In genomic region chr6:44178424-44179071, GRCh38 we compare ENCODE assay signal across 21 cellular contexts. TPM values are rescaled to one million over a fixed set of nuclear protein-coding genes. Genes with fewer than 3 reads are reported as not detected.
A peak's percentile ranks its signal among the peaks of the same experiment; 100 is the strongest.
DNase-seq lines count a peak whose midpoint lies in the region; ATAC-seq, FAIRE-seq and TF ChIP-seq lines count a peak whose summit lies in the region.
"Had no signal": no experiment of that assay in that cellular context is flagged by ENCODE, and none has a peak within 500 bp of the region (broad histone marks: within the 10 kb centered on the region; RNA-seq: fewer than 3 reads in every experiment).

No MANE protein-coding gene starts in this region.

- TF ChIP-seq POLR2A in endothelial cell of umbilical vein (IDR thresholded peaks at IDR 0.05; ENCODE audit: low read depth, low read length) (no peak), stomach (IDR thresholded peaks at IDR 0.05) (no peak)

- no peaks in the 10 kb centered on the region for H3K27me3 Mint-ChIP-seq in WTC11 (ENCODE audit: low read depth)
- H3K27me3 Mint-ChIP-seq: activated naive CD8-positive, alpha-beta T cell had no signal

- H3K4me3 ChIP-seq in endothelial cell of umbilical vein (replicated peaks in 1 of 3; ENCODE audit: insufficient read depth in 1 of 3, low read depth in 1 of 3, low read length in 3 of 3) (no peak overlapping the region), stomach (no peak overlapping the region)
- H3K4me3 ChIP-seq: hepatocyte, skin epidermis had no signal

- TF ChIP-seq EP300 in stomach (IDR thresholded peaks at IDR 0.05), result no peak

- dilution Hi-C loops in endothelial cell of umbilical vein (cut with MboI; ENCODE audit: extremely low pct_ligation_motif_present, low sequenced_read_pairs), result no loop called here

- BruUV-seq in endothelial cell of umbilical vein (replicated peaks; lab: Mats Ljungman, UMichigan), result no TSS peak

- DNase-seq in WTC11 (ENCODE audit: low spot score) (no peak), endothelial cell of umbilical vein (ENCODE audit: low read depth, low spot score) (no peak), stomach (no peak), NCI-H1417 treated with DMSO at 0.1 percent for 48 hours (lab: John Stamatoyannopoulos, UW) (no peak), SKM-1 treated with dmso at 0.1 percent for 144 hours (lab: John Stamatoyannopoulos, UW; ENCODE audit: unreplicated experiment) (no peak)
- DNase-seq: activated CD4-positive, alpha-beta T cell treated with anti-CD3 and anti-CD28 coated beads, Interleukin-2, amount 10 ng/mL, durations not matched to agents 24 days and 14 days; activated T-cell treated with anti-CD3 and anti-CD28 coated beads, Interleukin-2, amount 50 U/mL, for 1 hour; NCI-H2081; NCI-H524 treated with DMSO at 0.1 percent for 48 hours; occipital lobe; stimulated activated CD4-positive, alpha-beta T cell treated with anti-CD3 and anti-CD28 coated beads, Interleukin-4, amount 100 ng/mL, for 24 hours; stimulated activated CD8-positive, alpha-beta memory T cell treated with anti-CD3 and anti-CD28 coated beads, Interleukin-4, amount 100 ng/mL, for 48 hours had no signal

- no peaks in the 10 kb centered on the region for H3K9me3 Mint-ChIP-seq in WTC11
- H3K9me3 Mint-ChIP-seq: activated CD4-positive, alpha-beta T cell treated with anti-CD3 and anti-CD28 coated beads, Interleukin-2, amount 10 ng/mL, durations not matched to agents 24 days and 14 days had no signal

- no peaks in the 10 kb centered on the region for H3K79me2 ChIP-seq in endothelial cell of umbilical vein (ENCODE audit: control insufficient read depth, insufficient read depth, low read length)
- H3K79me2 ChIP-seq: hepatocyte had no signal

- ATAC-seq in WTC11, result no peak

- peak overlapping the region; percentile 47 for H3K4me2 ChIP-seq in endothelial cell of umbilical vein (ENCODE audit: insufficient read depth, low read length)
- H3K4me2 ChIP-seq: hepatocyte had no signal

- H3K36me3 ChIP-seq in endothelial cell of umbilical vein (ENCODE audit: control insufficient read depth in 2 of 2, extremely low read depth in 1 of 2, insufficient read depth in 2 of 2, low read length in 2 of 2) (no peaks in the 10 kb centered on the region), stomach (no peaks in the 10 kb centered on the region)

- CTCF ChIA-PET in WTC11 (lab: Charles Lee), result interaction anchor here (1.1 kb wide), 1 partner anchor 46 kb away, joined by 3 read pairs; no protein-coding TSS in a partner anchor
- CTCF ChIA-PET in endothelial cell of umbilical vein (lab: Charles Lee), result interaction anchor here (0.7 to 5.8 kb wide), 7 partner anchors 9 to 82 kb away, joined by 3 to 84 read pairs (median 4); partner anchors contain the start of genes SLC29A1 and SLC35B2

- H3K4me1 Mint-ChIP-seq in WTC11, result peaks cover 13% of the 10 kb centered on the region

- H4K20me1 ChIP-seq in endothelial cell of umbilical vein (replicated peaks; ENCODE audit: control insufficient read depth, extremely low read depth, insufficient read depth, low read length), result no peaks in the 10 kb centered on the region

- H3K27ac ChIP-seq in endothelial cell of umbilical vein (ENCODE audit: insufficient read depth, low read depth, low read length), result peak overlapping the region; percentile 91
- peak overlapping the region in 3 of 5 donors; percentile 3 to 39 (median 35) for H3K27ac ChIP-seq in stomach
- H3K27ac ChIP-seq: hepatocyte had no signal

- no peaks in the 10 kb centered on the region for H3K9me3 ChIP-seq in endothelial cell of umbilical vein (replicated peaks; ENCODE audit: control insufficient read depth, insufficient read depth, low read length)
- no peaks in the 10 kb centered on the region for H3K9me3 ChIP-seq in stomach

- no peak for TF ChIP-seq CTCF in WTC11 (IDR thresholded peaks at IDR 0.05)
- TF ChIP-seq CTCF in endothelial cell of umbilical vein (IDR thresholded peaks at IDR 0.05; ENCODE audit: extremely low read depth in 1 of 2, insufficient read depth in 1 of 2, low read depth in 1 of 2, low read length in 2 of 2), result no peak
- no peak for TF ChIP-seq CTCF in stomach (IDR thresholded peaks at IDR 0.05)

- H3K9me1 ChIP-seq in endothelial cell of umbilical vein (replicated peaks; ENCODE audit: control insufficient read depth, extremely low read depth, insufficient read depth, low read length), result no peaks in the 10 kb centered on the region

- intact Hi-C loops in endothelial cell of umbilical vein (cut with micrococcal nuclease) (loop anchor here (1.0 to 2.0 kb wide), 5 partner anchors 14 to 68 kb away; partner anchors contain the start of gene HSP90AB1), stomach (cut with DNase I; ENCODE audit: low total_unique reads) (loop anchor here (10.0 kb wide), 1 partner anchor 56 kb away; no protein-coding TSS in a partner anchor)

- H3K36me3 Mint-ChIP-seq in WTC11, result no peaks in the 10 kb centered on the region
- H3K36me3 Mint-ChIP-seq: activated naive CD8-positive, alpha-beta T cell had no signal

- no peak overlapping the region for H3K27ac Mint-ChIP-seq in WTC11
- H3K27ac Mint-ChIP-seq: activated CD4-positive, alpha-beta T cell treated with anti-CD3 and anti-CD28 coated beads, Interleukin-2, amount 10 ng/mL, durations not matched to agents 24 days and 14 days; activated naive CD8-positive, alpha-beta T cell had no signal

- POLR2A ChIA-PET in WTC11 (lab: Charles Lee) (no interaction called here), endothelial cell of umbilical vein (lab: Charles Lee) (interaction anchor here (0.6 to 1.2 kb wide), 3 partner anchors 68 to 85 kb away, joined by 3 read pairs; partner anchors contain the start of gene HSP90AB1)

- no peak overlapping the region for H2AFZ ChIP-seq in endothelial cell of umbilical vein (ENCODE audit: low read depth, low read length)
- H2AFZ ChIP-seq: hepatocyte had no signal

- H3K4me1 ChIP-seq in endothelial cell of umbilical vein (ENCODE audit: control insufficient read depth, extremely low read depth, insufficient read depth, low read length), result peaks cover 42% of the 10 kb centered on the region
- H3K4me1 ChIP-seq in stomach, result peaks cover 0 to 10% (median 0%) of the 10 kb centered on the region in 4 donors

- H3K9ac ChIP-seq in endothelial cell of umbilical vein (replicated peaks; ENCODE audit: extremely low read depth, insufficient read depth, low read length), result peak overlapping the region; percentile 36

- H3K4me3 Mint-ChIP-seq in WTC11, result no peak overlapping the region
- H3K4me3 Mint-ChIP-seq: activated CD4-positive, alpha-beta T cell treated with anti-CD3 and anti-CD28 coated beads, Interleukin-2, amount 10 ng/mL, durations not matched to agents 24 days and 14 days had no signal

- WGBS in stomach, 5 donors, result 72 to 86% (median 77%) methylated on average over 9 of the region's 9 CpGs

- H3K27me3 ChIP-seq in endothelial cell of umbilical vein (ENCODE audit: control insufficient read depth in 2 of 2, insufficient read depth in 2 of 2, low read length in 2 of 2), result no peaks in the 10 kb centered on the region
- H3K27me3 ChIP-seq in stomach, result no peaks in the 10 kb centered on the region
- H3K27me3 ChIP-seq: hepatocyte had no signal

- no peak for FAIRE-seq in endothelial cell of umbilical vein (lab: Jason Lieb, UNC)
- FAIRE-seq: bronchial epithelial cell, G401.6, GM12891 had no signal

RNA-seq across cellular contexts. Expression of gene CAPN11, which starts 19.9 kb away (rescaled TPM):
- total RNA-seq in WTC11 (2021) (2.3 to 3.3 TPM (median 3.2 TPM) in 3 replicates), endothelial cell of umbilical vein (1.4 and 1.8 TPM in 2 replicates), stomach (under 1 TPM in 1 of 5 donors, not detected in 4; 0.18 TPM)
- polyA plus RNA-seq in endothelial cell of umbilical vein (1.0 and 1.7 TPM in 2 replicates), stomach (under 1 TPM in 2 of 3 donors, not detected in 1; 0.15 to 0.19 TPM)
- 0.88 and 1.3 TPM in 2 replicates for polyA plus RNA-seq in endothelial cell of umbilical vein (2011; cell fraction: cytosol; rRNA removed)
- polyA plus RNA-seq in endothelial cell of umbilical vein (2011; cell fraction: nucleus; rRNA removed), result 8.3 and 10.3 TPM in 2 replicates
- polyA plus RNA-seq in endothelial cell of umbilical vein (2012), result 0.46 and 0.63 TPM in 2 replicates
- polyA minus RNA-seq in endothelial cell of umbilical vein, result 0.51 and 1.6 TPM in 2 replicates
- not detected for polyA minus RNA-seq in endothelial cell of umbilical vein (2011; cell fraction: cytosol; rRNA and poly(A)+ RNA removed)
- 2.1 and 2.3 TPM in 2 replicates for polyA minus RNA-seq in endothelial cell of umbilical vein (2011; cell fraction: nucleus; rRNA and poly(A)+ RNA removed)
- total RNA-seq: bronchial epithelial cell, occipital lobe, SK-MEL-5 had no signal

RNA-seq across cellular contexts. Expression of gene MYMX, which starts 38.2 kb away (rescaled TPM):
- total RNA-seq in WTC11 (2021), result 3.9 to 7.5 TPM (median 6.4 TPM) in 3 replicates
- total RNA-seq in endothelial cell of umbilical vein, result not detected in 2 replicates
- polyA plus RNA-seq in endothelial cell of umbilical vein, result 0.18 and 0.24 TPM in 2 replicates
- 0.14 and 0.21 TPM in 2 replicates for polyA plus RNA-seq in endothelial cell of umbilical vein (2011; cell fraction: cytosol; rRNA removed)
- polyA plus RNA-seq in endothelial cell of umbilical vein (2011; cell fraction: nucleus; rRNA removed), result 0.22 TPM in 1 of 2 replicates, not detected in the other
- not detected in 2 replicates for polyA plus RNA-seq in endothelial cell of umbilical vein (2012)
- polyA minus RNA-seq in endothelial cell of umbilical vein, result not detected in 2 replicates
- polyA minus RNA-seq in endothelial cell of umbilical vein (2011; cell fraction: cytosol; rRNA and poly(A)+ RNA removed), result not detected
- polyA minus RNA-seq in endothelial cell of umbilical vein (2011; cell fraction: nucleus; rRNA and poly(A)+ RNA removed), result not detected in 2 replicates
- not detected for total RNA-seq in stomach
- 1 to 10 TPM in 1 of 3 donors, under 1 TPM in 1, not detected in 1; 0.95 to 3.4 TPM for polyA plus RNA-seq in stomach
- total RNA-seq: activated CD4-positive, alpha-beta T cell treated with anti-CD3 and anti-CD28 coated beads, Interleukin-2, amount 10 ng/mL, durations not matched to agents 24 days and 14 days; bronchial epithelial cell; hepatocyte; mononuclear cell; occipital lobe; SK-MEL-5 had no signal
- polyA plus RNA-seq: BJ, hepatocyte had no signal

RNA-seq across cellular contexts. Expression of gene SLC29A1, which starts 44.8 kb away (rescaled TPM):
- total RNA-seq in WTC11 (2021) (131 to 139 TPM (median 132 TPM) in 3 replicates), endothelial cell of umbilical vein (202 and 219 TPM in 2 replicates), stomach (100 to 1,000 TPM in 2 of 5 donors, 10 to 100 TPM in 3; 26.4 to 217 (median 77.4) TPM)
- polyA plus RNA-seq in endothelial cell of umbilical vein (539 and 592 TPM in 2 replicates), stomach (10 to 100 TPM; 22.6 to 33.5 (median 29.0) TPM)
- polyA plus RNA-seq in endothelial cell of umbilical vein (2011; cell fraction: cytosol; rRNA removed), result 283 and 310 TPM in 2 replicates
- polyA plus RNA-seq in endothelial cell of umbilical vein (2011; cell fraction: nucleus; rRNA removed), result 598 and 634 TPM in 2 replicates
- 223 and 254 TPM in 2 replicates for polyA plus RNA-seq in endothelial cell of umbilical vein (2012)
- 472 and 495 TPM in 2 replicates for polyA minus RNA-seq in endothelial cell of umbilical vein
- 35.7 TPM for polyA minus RNA-seq in endothelial cell of umbilical vein (2011; cell fraction: cytosol; rRNA and poly(A)+ RNA removed)
- polyA minus RNA-seq in endothelial cell of umbilical vein (2011; cell fraction: nucleus; rRNA and poly(A)+ RNA removed), result 135 and 171 TPM in 2 replicates

RNA-seq across cellular contexts. Expression of gene TMEM63B, which starts 51.2 kb away (rescaled TPM):
- 72.8 to 75.2 TPM (median 74.0 TPM) in 3 replicates for total RNA-seq in WTC11 (2021)
- 39.4 and 49.7 TPM in 2 replicates for total RNA-seq in endothelial cell of umbilical vein
- polyA plus RNA-seq in endothelial cell of umbilical vein, result 56.1 and 68.2 TPM in 2 replicates
- 38.9 and 40.6 TPM in 2 replicates for polyA plus RNA-seq in endothelial cell of umbilical vein (2011; cell fraction: cytosol; rRNA removed)
- polyA plus RNA-seq in endothelial cell of umbilical vein (2011; cell fraction: nucleus; rRNA removed), result 69.1 and 85.5 TPM in 2 replicates
- polyA plus RNA-seq in endothelial cell of umbilical vein (2012), result 17.6 and 21.6 TPM in 2 replicates
- polyA minus RNA-seq in endothelial cell of umbilical vein, result 65.2 and 72.3 TPM in 2 replicates
- 20.9 TPM for polyA minus RNA-seq in endothelial cell of umbilical vein (2011; cell fraction: cytosol; rRNA and poly(A)+ RNA removed)
- 25.1 and 26.6 TPM in 2 replicates for polyA minus RNA-seq in endothelial cell of umbilical vein (2011; cell fraction: nucleus; rRNA and poly(A)+ RNA removed)
- 10 to 100 TPM; 20.7 to 90.6 (median 57.8) TPM for total RNA-seq in stomach
- polyA plus RNA-seq in stomach, result 10 to 100 TPM in 2 of 3 donors, 1 to 10 TPM in 1; 5.5 to 16.8 (median 14.8) TPM

RNA-seq across cellular contexts. Expression of gene MRPL14, which starts 51.3 kb away (rescaled TPM):
- total RNA-seq in WTC11 (2021), result 70.0 to 74.2 TPM (median 74.2 TPM) in 3 replicates
- 62.4 and 68.1 TPM in 2 replicates for total RNA-seq in endothelial cell of umbilical vein
- 91.2 and 103 TPM in 2 replicates for polyA plus RNA-seq in endothelial cell of umbilical vein
- 84.4 and 90.7 TPM in 2 replicates for polyA plus RNA-seq in endothelial cell of umbilical vein (2011; cell fraction: cytosol; rRNA removed)
- 26.4 and 30.4 TPM in 2 replicates for polyA plus RNA-seq in endothelial cell of umbilical vein (2011; cell fraction: nucleus; rRNA removed)
- polyA plus RNA-seq in endothelial cell of umbilical vein (2012), result 66.8 and 71.7 TPM in 2 replicates
- polyA minus RNA-seq in endothelial cell of umbilical vein, result 22.2 and 24.7 TPM in 2 replicates
- polyA minus RNA-seq in endothelial cell of umbilical vein (2011; cell fraction: cytosol; rRNA and poly(A)+ RNA removed), result 20.4 TPM
- polyA minus RNA-seq in endothelial cell of umbilical vein (2011; cell fraction: nucleus; rRNA and poly(A)+ RNA removed), result 3.8 and 7.2 TPM in 2 replicates
- total RNA-seq in stomach, result 10 to 100 TPM; 17.0 to 59.1 (median 37.3) TPM
- polyA plus RNA-seq in stomach, result 10 to 100 TPM; 61.1 to 82.3 (median 78.7) TPM
